9 cellular contexts compared by ENCODE assay signal in genomic region chr2:136136921-136137320, GRCh38. TPM values are rescaled to one million over a fixed set of nuclear protein-coding genes. Genes with fewer than 3 reads are reported as not detected.
A peak's percentile ranks its signal among the peaks of the same experiment; 100 is the strongest.
DNase-seq lines count a peak whose midpoint lies in the region; ATAC-seq and TF ChIP-seq lines count a peak whose summit lies in the region.
"Had no signal": no experiment of that assay in that cellular context is flagged by ENCODE, and none has a peak within 500 bp of the region (broad histone marks: within the 10 kb centered on the region; RNA-seq: fewer than 3 reads in every experiment).

No MANE protein-coding gene starts in this region.

- no peaks in the 10 kb centered on the region for H4K20me1 ChIP-seq in mammary epithelial cell (ENCODE audit: insufficient read depth, low read length)

- intact Hi-C loops in activated CD4-positive, alpha-beta T cell treated with anti-CD3 and anti-CD28 coated beads for 36 hours (cut with DNase I, micrococcal nuclease): no loop called here
- intact Hi-C loops in mammary epithelial cell (cut with micrococcal nuclease): no loop called here

- H3K4me1 ChIP-seq in mammary epithelial cell (ENCODE audit: insufficient read depth, low read length) (peaks cover 10% of the 10 kb centered on the region), neuronal stem cell (ENCODE audit: control insufficient read depth in 2 of 2, insufficient read depth in 1 of 2, low read depth in 1 of 2, low read length in 2 of 2) (peaks cover 1 to 6% of the 10 kb centered on the region in 2 donors)

- peak in 1 of 2 donors; percentile 14 for TF ChIP-seq CTCF in mammary epithelial cell (conservative IDR thresholded peaks at IDR 0.05 in 1 of 2, IDR thresholded peaks at IDR 0.05 in 1 of 2; ENCODE audit: extremely low read depth in 1 of 2, insufficient read depth in 1 of 2, low read depth in 1 of 2, low read length in 2 of 2)

- H3K4me3 Mint-ChIP-seq in activated CD4-positive, alpha-beta T cell treated with anti-CD3 and anti-CD28 coated beads for 36 hours: peak overlapping the region; percentile 20
- H3K4me3 Mint-ChIP-seq in stimulated activated naive CD8-positive, alpha-beta T cell treated with anti-CD3 and anti-CD28 coated beads, Interleukin-15, amount 100 ng/mL, for 72 hours: peak overlapping the region; percentile 61 to 63

- H3K27ac ChIP-seq in mammary epithelial cell (ENCODE audit: insufficient read depth, low read depth, low read length) (no peak overlapping the region), neuronal stem cell (replicated peaks; ENCODE audit: low read length) (no peak overlapping the region)

- dilution Hi-C loops in mammary epithelial cell (cut with HindIII; ENCODE audit: low sequenced_read_pairs): no loop called here

- H3K9me3 Mint-ChIP-seq in activated CD4-positive, alpha-beta T cell treated with anti-CD3 and anti-CD28 coated beads for 36 hours (ENCODE audit: low read depth): no peaks in the 10 kb centered on the region
- H3K9me3 Mint-ChIP-seq in stimulated activated naive CD8-positive, alpha-beta T cell treated with anti-CD3 and anti-CD28 coated beads, Interleukin-15, amount 100 ng/mL, for 72 hours: no peaks in the 10 kb centered on the region

- H3K4me2 ChIP-seq in mammary epithelial cell (ENCODE audit: insufficient read depth, low read depth, low read length) (no peak overlapping the region), neuronal stem cell (ENCODE audit: insufficient read depth, low read length, poor library complexity, severe bottlenecking) (no peak overlapping the region)

- H3K9me3 ChIP-seq in mammary epithelial cell (replicated peaks; ENCODE audit: insufficient read depth, low read length): no peaks in the 10 kb centered on the region
- no peaks in the 10 kb centered on the region for H3K9me3 ChIP-seq in neuronal stem cell (replicated peaks in 1 of 2; ENCODE audit: control insufficient read depth in 2 of 2, insufficient read depth in 1 of 2, low read depth in 1 of 2, low read length in 2 of 2)

- peaks cover 22% of the 10 kb centered on the region for H3K27me3 Mint-ChIP-seq in activated CD4-positive, alpha-beta T cell treated with anti-CD3 and anti-CD28 coated beads for 36 hours
- H3K27me3 Mint-ChIP-seq in stimulated activated naive CD8-positive, alpha-beta T cell treated with anti-CD3 and anti-CD28 coated beads, Interleukin-15, amount 100 ng/mL, for 72 hours: peaks cover 30% of the 10 kb centered on the region

- in situ Hi-C loops in mammary epithelial cell (cut with MboI; ENCODE audit: low sequenced_read_pairs in 2 of 2): no loop called here

- no peak overlapping the region for H3K14ac ChIP-seq in neuronal stem cell (ENCODE audit: low read length)

- CTCF ChIA-PET in activated CD4-positive, alpha-beta T cell treated with anti-CD3 and anti-CD28 coated beads for 36 hours (lab: Charles Lee): interaction anchor here (1.3 to 4.0 kb wide), 4 partner anchors 167 to 248 kb away, joined by 6 to 35 read pairs (median 7); no protein-coding TSS in a partner anchor
- CTCF ChIA-PET in mammary epithelial cell (lab: Charles Lee; ENCODE audit: low non-redundant PET): no interaction called here

- no peak overlapping the region for H2BK5ac ChIP-seq in neuronal stem cell (ENCODE audit: low read length)

- H3K4me1 Mint-ChIP-seq in activated CD4-positive, alpha-beta T cell treated with anti-CD3 and anti-CD28 coated beads for 36 hours: peaks cover 91% of the 10 kb centered on the region
- peaks cover 96% of the 10 kb centered on the region for H3K4me1 Mint-ChIP-seq in stimulated activated naive CD8-positive, alpha-beta T cell treated with anti-CD3 and anti-CD28 coated beads, Interleukin-15, amount 100 ng/mL, for 72 hours

- DNase-seq in activated CD4-positive, alpha-beta T cell treated with anti-CD3 and anti-CD28 coated beads for 36 hours: no peak
- DNase-seq in activated CD4-positive, alpha-beta T cell treated with anti-CD3 and anti-CD28 coated beads for 4 hours: no peak
- DNase-seq in NCI-H69 (lab: John Stamatoyannopoulos, UW) (peak; percentile 92), mammary epithelial cell (peak; percentile 57), neuronal stem cell (ENCODE audit: low spot score) (no peak)
- no peak for DNase-seq in stimulated activated naive CD8-positive, alpha-beta T cell treated with anti-CD3 and anti-CD28 coated beads, Interleukin-15, amount 100 ng/mL, for 72 hours
- no peak for DNase-seq in stimulated activated CD4-positive, alpha-beta T cell treated with anti-CD3 and anti-CD28 coated beads, Interleukin-15, amount 100 ng/mL, for 24 hours
- DNase-seq: dorsolateral prefrontal cortex had no signal

- H3K79me2 ChIP-seq in mammary epithelial cell (ENCODE audit: insufficient read depth, low read length): no peaks in the 10 kb centered on the region

- no peak overlapping the region for H2BK15ac ChIP-seq in neuronal stem cell (ENCODE audit: low read length)

- H3K9ac ChIP-seq in mammary epithelial cell (ENCODE audit: insufficient read depth, low read length) (no peak overlapping the region), neuronal stem cell (ENCODE audit: low read depth, low read length, poor library complexity) (no peak overlapping the region)

- H3K4ac ChIP-seq in neuronal stem cell (ENCODE audit: low read length): no peak overlapping the region

- peak overlapping the region; percentile 78 for H3K27ac Mint-ChIP-seq in activated CD4-positive, alpha-beta T cell treated with anti-CD3 and anti-CD28 coated beads for 36 hours
- H3K27ac Mint-ChIP-seq in stimulated activated naive CD8-positive, alpha-beta T cell treated with anti-CD3 and anti-CD28 coated beads, Interleukin-15, amount 100 ng/mL, for 72 hours: peak overlapping the region; percentile 42 to 85

- no peak overlapping the region for H2BK120ac ChIP-seq in neuronal stem cell (ENCODE audit: low read depth, low read length)

- H2AFZ ChIP-seq in mammary epithelial cell (ENCODE audit: low read depth, low read length) (no peak overlapping the region), neuronal stem cell (ENCODE audit: low read length) (no peak overlapping the region)

- POLR2A ChIA-PET in activated CD4-positive, alpha-beta T cell treated with anti-CD3 and anti-CD28 coated beads for 36 hours (lab: Charles Lee): no interaction called here

- H3K27me3 ChIP-seq in mammary epithelial cell (ENCODE audit: insufficient read depth, low read length) (no peaks in the 10 kb centered on the region), neuronal stem cell (ENCODE audit: control insufficient read depth in 3 of 3, insufficient read depth in 3 of 3, low read depth in 1 of 3, low read length in 3 of 3) (peaks cover 0 to 15% (median 0%) of the 10 kb centered on the region in 3 experiments)
- H3K27me3 ChIP-seq: dorsolateral prefrontal cortex had no signal

- no peaks in the 10 kb centered on the region for H3K36me3 Mint-ChIP-seq in activated CD4-positive, alpha-beta T cell treated with anti-CD3 and anti-CD28 coated beads for 36 hours (ENCODE audit: low read depth)

- no TSS peak for BruUV-seq in mammary epithelial cell (replicated peaks; lab: Mats Ljungman, UMichigan)

- no peak overlapping the region for H3K18ac ChIP-seq in neuronal stem cell (ENCODE audit: low read length)

- no peaks in the 10 kb centered on the region for H3K36me3 ChIP-seq in mammary epithelial cell (ENCODE audit: insufficient read depth, low read length)
- H3K36me3 ChIP-seq in neuronal stem cell (replicated peaks in 1 of 2; ENCODE audit: control insufficient read depth in 2 of 2, insufficient read depth in 2 of 2, low read length in 2 of 2): no peaks in the 10 kb centered on the region

- H3K79me1 ChIP-seq in neuronal stem cell (ENCODE audit: low read depth, low read length): no peaks in the 10 kb centered on the region

- H3K4me3 ChIP-seq in mammary epithelial cell (replicated peaks in 1 of 3; ENCODE audit: insufficient read depth in 1 of 3, low read depth in 2 of 3, low read length in 3 of 3) (no peak overlapping the region), neuronal stem cell (ENCODE audit: low read length in 2 of 2) (no peak overlapping the region)
- H3K4me3 ChIP-seq: dorsolateral prefrontal cortex had no signal

- no peak overlapping the region for H4K91ac ChIP-seq in neuronal stem cell (ENCODE audit: low read depth, low read length, poor library complexity)

- no peak for ATAC-seq in activated CD4-positive, alpha-beta T cell treated with anti-CD3 and anti-CD28 coated beads for 36 hours
- no peak for ATAC-seq in stimulated activated naive CD8-positive, alpha-beta T cell treated with anti-CD3 and anti-CD28 coated beads, Interleukin-15, amount 100 ng/mL, for 72 hours
- ATAC-seq in GM18909 (IDR thresholded peaks at IDR 0.05; ENCODE audit: poor library complexity, unreplicated experiment): no peak

- 100% methylated on average over 1 of the region's 1 CpG for WGBS in mammary epithelial cell (ENCODE audit: low coverage, missing lambda C conversion rate)
- WGBS in neuronal stem cell (ENCODE audit: extremely low coverage in 2 of 2, insufficient read length in 2 of 2, insufficient replicate concordance in 1 of 2), 2 donors: no CpG with 5 or more reads among the region's 1 CpG

- H3K23ac ChIP-seq in neuronal stem cell (ENCODE audit: low read depth, low read length, poor library complexity): no peak overlapping the region

- no peak overlapping the region for H2BK12ac ChIP-seq in neuronal stem cell (ENCODE audit: low read length)

- H4K8ac ChIP-seq in neuronal stem cell (ENCODE audit: low read depth, low read length): no peak overlapping the region

- H2AK5ac ChIP-seq in neuronal stem cell (ENCODE audit: low read depth, low read length): no peak overlapping the region

RNA-seq across cellular contexts. Expression of gene CXCR4, which starts 19.0 kb away (rescaled TPM):
- total RNA-seq in activated CD4-positive, alpha-beta T cell treated with anti-CD3 and anti-CD28 coated beads for 36 hours: 10 to 100 TPM; 75.4 to 89.3 TPM
- not detected for total RNA-seq in mammary epithelial cell
- 0.03 TPM for polyA plus RNA-seq in mammary epithelial cell
- not detected for polyA minus RNA-seq in mammary epithelial cell
- 20.1 TPM for polyA plus RNA-seq in neuronal stem cell (2013, experiment 1 of 2)
- 20.4 TPM for polyA plus RNA-seq in neuronal stem cell (2013, experiment 2 of 2)

Comparison
In these comparisons a context has a peak if more than half of its experiments do, and no peak if none do; other contexts are left out.
1. DNase-seq: peak in NCI-H69 (single experiment) and mammary epithelial cell (single experiment); none in activated CD4-positive, alpha-beta T cell treated with anti-CD3 and anti-CD28 coated beads for 36 hours (single experiment), activated CD4-positive, alpha-beta T cell treated with anti-CD3 and anti-CD28 coated beads for 4 hours (0 of 2), stimulated activated naive CD8-positive, alpha-beta T cell treated with anti-CD3 and anti-CD28 coated beads, Interleukin-15, amount 100 ng/mL, for 72 hours (0 of 2), stimulated activated CD4-positive, alpha-beta T cell treated with anti-CD3 and anti-CD28 coated beads, Interleukin-15, amount 100 ng/mL, for 24 hours (single experiment) and neuronal stem cell (single experiment).
2. RNA of gene CXCR4, which starts 19.0 kb away (total RNA-seq): 75.4 to 89.3 TPM in activated CD4-positive, alpha-beta T cell treated with anti-CD3 and anti-CD28 coated beads for 36 hours; not detected in mammary epithelial cell; every median in the first group is over 10 times any median in the second.